In the genomic region with DNA sequence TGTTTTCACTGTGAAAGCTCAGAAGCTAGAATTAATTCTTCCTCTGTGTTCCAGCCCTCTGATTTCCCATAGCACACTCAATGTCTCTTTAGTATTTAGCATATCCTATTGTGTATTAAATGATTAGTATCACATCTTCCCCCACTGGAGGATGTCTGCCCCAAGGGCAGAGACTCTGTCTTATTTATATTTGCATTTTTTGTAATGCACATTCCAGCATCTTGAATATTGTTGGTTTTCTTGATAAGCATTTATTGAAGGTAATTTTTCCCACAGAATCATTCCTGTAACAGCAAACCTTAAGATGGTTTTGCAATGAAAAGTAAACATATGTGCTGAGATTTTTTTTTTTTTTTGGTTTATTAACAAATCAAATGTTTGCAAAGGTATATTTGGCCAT, we compare ENCODE assay signal across 24 cellular contexts.
"Had no signal": no experiment of that assay in that cellular context is flagged by ENCODE, and none has a peak within 500 bp of the region (broad histone marks: within the 10 kb centered on the region; RNA-seq: fewer than 3 reads in every experiment).

No MANE protein-coding gene starts in this region.

- H3K4me1 Mint-ChIP-seq: activated T-helper 17 cell treated with anti-CD3 and anti-CD28 coated beads, Interleukin-2, amount 50 U/mL, for 72 hours; WTC11 had no signal

- H3K27me3 ChIP-seq: cardiac muscle cell, SJCRH30 had no signal

- H3K4me2 ChIP-seq: KMS-11 had no signal

- H3K4me3 ChIP-seq: cardiac muscle cell, SJCRH30, SK-N-MC had no signal

- H3K4me3 Mint-ChIP-seq: activated CD4-positive, alpha-beta memory T cell treated with anti-CD3 and anti-CD28 coated beads, Interleukin-2, amount 10 ng/mL, durations not matched to agents 7 days and 5 days; activated naive CD8-positive, alpha-beta T cell treated with anti-CD3 and anti-CD28 coated beads for 36 hours; activated T-cell treated with anti-CD3 and anti-CD28 coated beads, Interleukin-2, amount 50 U/mL, for 72 hours; activated T-helper 17 cell treated with anti-CD3 and anti-CD28 coated beads, Interleukin-2, amount 50 U/mL, for 72 hours; central memory CD8-positive, alpha-beta T cell; WTC11 had no signal

- H3K9me3 Mint-ChIP-seq: activated CD4-positive, alpha-beta memory T cell treated with anti-CD3 and anti-CD28 coated beads, Interleukin-2, amount 10 ng/mL, durations not matched to agents 7 days and 5 days; activated naive CD8-positive, alpha-beta T cell treated with anti-CD3 and anti-CD28 coated beads for 36 hours; activated T-cell treated with anti-CD3 and anti-CD28 coated beads, Interleukin-2, amount 50 U/mL, for 72 hours; activated T-helper 17 cell treated with anti-CD3 and anti-CD28 coated beads, Interleukin-2, amount 50 U/mL, for 72 hours; central memory CD8-positive, alpha-beta T cell; WTC11 had no signal

- H3K27ac ChIP-seq: cardiac muscle cell, KMS-11, SJCRH30, SK-N-MC had no signal

- H3K27me3 Mint-ChIP-seq: activated CD4-positive, alpha-beta memory T cell treated with anti-CD3 and anti-CD28 coated beads, Interleukin-2, amount 10 ng/mL, durations not matched to agents 7 days and 5 days; activated naive CD8-positive, alpha-beta T cell treated with anti-CD3 and anti-CD28 coated beads for 36 hours; activated T-helper 17 cell treated with anti-CD3 and anti-CD28 coated beads, Interleukin-2, amount 50 U/mL, for 72 hours; central memory CD8-positive, alpha-beta T cell had no signal

- DNase-seq: activated naive CD4-positive, alpha-beta T cell; activated naive CD4-positive, alpha-beta T cell treated with anti-CD3 and anti-CD28 coated beads, Interleukin-2, amount 50 U/mL, for 16 hours; activated naive CD8-positive, alpha-beta T cell treated with anti-CD3 and anti-CD28 coated beads for 36 hours; activated T-cell treated with anti-CD3 and anti-CD28 coated beads, Interleukin-2, amount 50 U/mL, for 1 hour; amniotic stem cell; aorta; NCI-H1105; NCI-H1417 treated with DMSO at 0.1 percent for 48 hours; NCI-H1930; NCI-H2081 treated with DMSO at 0.1 percent for 48 hours; NCI-H510A; NCI-H748 treated with DMSO at 0.1 percent for 48 hours; NK-92 treated with Interleukin-12 subunit alpha and Interleukin-12 subunit beta, amount 100 ng/mL, for 24 hours; T1000 had no signal

- H3K4me1 ChIP-seq: SJCRH30 had no signal

- H3K9me3 ChIP-seq: SJCRH30 had no signal

- ATAC-seq: activated CD4-positive, CD25-positive, alpha-beta regulatory T cell treated with anti-CD3 and anti-CD28 coated beads, Interleukin-2, amount 50 U/mL, for 24 hours had no signal

- H3K27ac Mint-ChIP-seq: activated naive CD8-positive, alpha-beta T cell treated with anti-CD3 and anti-CD28 coated beads for 36 hours; activated T-cell treated with anti-CD3 and anti-CD28 coated beads, Interleukin-2, amount 50 U/mL, for 72 hours; activated T-helper 17 cell treated with anti-CD3 and anti-CD28 coated beads, Interleukin-2, amount 50 U/mL, for 72 hours had no signal
